In genomic region chr16:81655474-81656162, GRCh38 we compare ENCODE assay signal across 1 cellular context.
TF ChIP-seq lines count a peak whose summit lies in the region.

No MANE protein-coding gene starts in this region.

TF ChIP-seq in WTC11, 78 proteins besides CTCF, POLR2A, EP300 and RAD21 (continued from another document):
- TF ChIP-seq, protein P1, sequence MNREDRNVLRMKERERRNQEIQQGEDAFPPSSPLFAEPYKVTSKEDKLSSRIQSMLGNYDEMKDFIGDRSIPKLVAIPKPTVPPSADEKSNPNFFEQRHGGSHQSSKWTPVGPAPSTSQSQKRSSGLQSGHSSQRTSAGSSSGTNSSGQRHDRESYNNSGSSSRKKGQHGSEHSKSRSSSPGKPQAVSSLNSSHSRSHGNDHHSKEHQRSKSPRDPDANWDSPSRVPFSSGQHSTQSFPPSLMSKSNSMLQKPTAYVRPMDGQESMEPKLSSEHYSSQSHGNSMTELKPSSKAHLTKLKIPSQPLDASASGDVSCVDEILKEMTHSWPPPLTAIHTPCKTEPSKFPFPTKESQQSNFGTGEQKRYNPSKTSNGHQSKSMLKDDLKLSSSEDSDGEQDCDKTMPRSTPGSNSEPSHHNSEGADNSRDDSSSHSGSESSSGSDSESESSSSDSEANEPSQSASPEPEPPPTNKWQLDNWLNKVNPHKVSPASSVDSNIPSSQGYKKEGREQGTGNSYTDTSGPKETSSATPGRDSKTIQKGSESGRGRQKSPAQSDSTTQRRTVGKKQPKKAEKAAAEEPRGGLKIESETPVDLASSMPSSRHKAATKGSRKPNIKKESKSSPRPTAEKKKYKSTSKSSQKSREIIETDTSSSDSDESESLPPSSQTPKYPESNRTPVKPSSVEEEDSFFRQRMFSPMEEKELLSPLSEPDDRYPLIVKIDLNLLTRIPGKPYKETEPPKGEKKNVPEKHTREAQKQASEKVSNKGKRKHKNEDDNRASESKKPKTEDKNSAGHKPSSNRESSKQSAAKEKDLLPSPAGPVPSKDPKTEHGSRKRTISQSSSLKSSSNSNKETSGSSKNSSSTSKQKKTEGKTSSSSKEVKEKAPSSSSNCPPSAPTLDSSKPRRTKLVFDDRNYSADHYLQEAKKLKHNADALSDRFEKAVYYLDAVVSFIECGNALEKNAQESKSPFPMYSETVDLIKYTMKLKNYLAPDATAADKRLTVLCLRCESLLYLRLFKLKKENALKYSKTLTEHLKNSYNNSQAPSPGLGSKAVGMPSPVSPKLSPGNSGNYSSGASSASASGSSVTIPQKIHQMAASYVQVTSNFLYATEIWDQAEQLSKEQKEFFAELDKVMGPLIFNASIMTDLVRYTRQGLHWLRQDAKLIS (CRISPR knock-in tag; IDR thresholded peaks at IDR 0.05; ENCODE audit: borderline replicate concordance): no peak
- no peak for TF ChIP-seq ZNF219 (CRISPR knock-in tag; IDR thresholded peaks at IDR 0.05; ENCODE audit: borderline replicate concordance)
- TF ChIP-seq ESRRA (CRISPR knock-in tag; IDR thresholded peaks at IDR 0.05; ENCODE audit: borderline replicate concordance): no peak
- TF ChIP-seq ZNF138 (CRISPR knock-in tag; conservative IDR thresholded peaks at IDR 0.05): no peak
- TF ChIP-seq SMAD3 (CRISPR knock-in tag; IDR thresholded peaks at IDR 0.05; ENCODE audit: borderline replicate concordance): no peak
- TF ChIP-seq, protein P2, sequence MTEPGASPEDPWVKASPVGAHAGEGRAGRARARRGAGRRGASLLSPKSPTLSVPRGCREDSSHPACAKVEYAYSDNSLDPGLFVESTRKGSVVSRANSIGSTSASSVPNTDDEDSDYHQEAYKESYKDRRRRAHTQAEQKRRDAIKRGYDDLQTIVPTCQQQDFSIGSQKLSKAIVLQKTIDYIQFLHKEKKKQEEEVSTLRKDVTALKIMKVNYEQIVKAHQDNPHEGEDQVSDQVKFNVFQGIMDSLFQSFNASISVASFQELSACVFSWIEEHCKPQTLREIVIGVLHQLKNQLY (CRISPR knock-in tag; IDR thresholded peaks at IDR 0.05): no peak
- no peak for TF ChIP-seq TCF7 (CRISPR knock-in tag; IDR thresholded peaks at IDR 0.05; ENCODE audit: low read depth)
- TF ChIP-seq ELF4 (CRISPR knock-in tag; IDR thresholded peaks at IDR 0.05; ENCODE audit: low read depth): no peak
- no peak for TF ChIP-seq ZSCAN18 (CRISPR knock-in tag; IDR thresholded peaks at IDR 0.05)
- TF ChIP-seq, protein P3, sequence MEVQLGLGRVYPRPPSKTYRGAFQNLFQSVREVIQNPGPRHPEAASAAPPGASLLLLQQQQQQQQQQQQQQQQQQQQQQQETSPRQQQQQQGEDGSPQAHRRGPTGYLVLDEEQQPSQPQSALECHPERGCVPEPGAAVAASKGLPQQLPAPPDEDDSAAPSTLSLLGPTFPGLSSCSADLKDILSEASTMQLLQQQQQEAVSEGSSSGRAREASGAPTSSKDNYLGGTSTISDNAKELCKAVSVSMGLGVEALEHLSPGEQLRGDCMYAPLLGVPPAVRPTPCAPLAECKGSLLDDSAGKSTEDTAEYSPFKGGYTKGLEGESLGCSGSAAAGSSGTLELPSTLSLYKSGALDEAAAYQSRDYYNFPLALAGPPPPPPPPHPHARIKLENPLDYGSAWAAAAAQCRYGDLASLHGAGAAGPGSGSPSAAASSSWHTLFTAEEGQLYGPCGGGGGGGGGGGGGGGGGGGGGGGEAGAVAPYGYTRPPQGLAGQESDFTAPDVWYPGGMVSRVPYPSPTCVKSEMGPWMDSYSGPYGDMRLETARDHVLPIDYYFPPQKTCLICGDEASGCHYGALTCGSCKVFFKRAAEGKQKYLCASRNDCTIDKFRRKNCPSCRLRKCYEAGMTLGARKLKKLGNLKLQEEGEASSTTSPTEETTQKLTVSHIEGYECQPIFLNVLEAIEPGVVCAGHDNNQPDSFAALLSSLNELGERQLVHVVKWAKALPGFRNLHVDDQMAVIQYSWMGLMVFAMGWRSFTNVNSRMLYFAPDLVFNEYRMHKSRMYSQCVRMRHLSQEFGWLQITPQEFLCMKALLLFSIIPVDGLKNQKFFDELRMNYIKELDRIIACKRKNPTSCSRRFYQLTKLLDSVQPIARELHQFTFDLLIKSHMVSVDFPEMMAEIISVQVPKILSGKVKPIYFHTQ (CRISPR knock-in tag; IDR thresholded peaks at IDR 0.05): no peak
- TF ChIP-seq, protein P4, sequence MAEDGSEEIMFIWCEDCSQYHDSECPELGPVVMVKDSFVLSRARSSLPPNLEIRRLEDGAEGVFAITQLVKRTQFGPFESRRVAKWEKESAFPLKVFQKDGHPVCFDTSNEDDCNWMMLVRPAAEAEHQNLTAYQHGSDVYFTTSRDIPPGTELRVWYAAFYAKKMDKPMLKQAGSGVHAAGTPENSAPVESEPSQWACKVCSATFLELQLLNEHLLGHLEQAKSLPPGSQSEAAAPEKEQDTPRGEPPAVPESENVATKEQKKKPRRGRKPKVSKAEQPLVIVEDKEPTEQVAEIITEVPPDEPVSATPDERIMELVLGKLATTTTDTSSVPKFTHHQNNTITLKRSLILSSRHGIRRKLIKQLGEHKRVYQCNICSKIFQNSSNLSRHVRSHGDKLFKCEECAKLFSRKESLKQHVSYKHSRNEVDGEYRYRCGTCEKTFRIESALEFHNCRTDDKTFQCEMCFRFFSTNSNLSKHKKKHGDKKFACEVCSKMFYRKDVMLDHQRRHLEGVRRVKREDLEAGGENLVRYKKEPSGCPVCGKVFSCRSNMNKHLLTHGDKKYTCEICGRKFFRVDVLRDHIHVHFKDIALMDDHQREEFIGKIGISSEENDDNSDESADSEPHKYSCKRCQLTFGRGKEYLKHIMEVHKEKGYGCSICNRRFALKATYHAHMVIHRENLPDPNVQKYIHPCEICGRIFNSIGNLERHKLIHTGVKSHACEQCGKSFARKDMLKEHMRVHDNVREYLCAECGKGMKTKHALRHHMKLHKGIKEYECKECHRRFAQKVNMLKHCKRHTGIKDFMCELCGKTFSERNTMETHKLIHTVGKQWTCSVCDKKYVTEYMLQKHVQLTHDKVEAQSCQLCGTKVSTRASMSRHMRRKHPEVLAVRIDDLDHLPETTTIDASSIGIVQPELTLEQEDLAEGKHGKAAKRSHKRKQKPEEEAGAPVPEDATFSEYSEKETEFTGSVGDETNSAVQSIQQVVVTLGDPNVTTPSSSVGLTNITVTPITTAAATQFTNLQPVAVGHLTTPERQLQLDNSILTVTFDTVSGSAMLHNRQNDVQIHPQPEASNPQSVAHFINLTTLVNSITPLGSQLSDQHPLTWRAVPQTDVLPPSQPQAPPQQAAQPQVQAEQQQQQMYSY (CRISPR knock-in tag; IDR thresholded peaks at IDR 0.05): no peak
- TF ChIP-seq MAX (CRISPR knock-in tag; IDR thresholded peaks at IDR 0.05): no peak
- TF ChIP-seq CREM (CRISPR knock-in tag; IDR thresholded peaks at IDR 0.05): no peak
